ENCODE assay signal across 10 cellular contexts in genomic region chr19:14474827-14475226, GRCh38. TPM values are rescaled to one million over a fixed set of nuclear protein-coding genes. Genes with fewer than 3 reads are reported as not detected.
DNase-seq lines count a peak whose midpoint lies in the region; ATAC-seq and TF ChIP-seq lines count a peak whose summit lies in the region.
"Had no signal": no experiment of that assay in that cellular context is flagged by ENCODE, and none has a peak within 500 bp of the region (broad histone marks: within the 10 kb centered on the region; RNA-seq: fewer than 3 reads in every experiment).

No MANE protein-coding gene starts in this region.

- no peak for DNase-seq in activated CD4-positive, alpha-beta T cell treated with anti-CD3 and anti-CD28 coated beads, Interleukin-2, amount 10 ng/mL, durations not matched to agents 7 days and 5 days
- DNase-seq in activated CD4-positive, alpha-beta T cell treated with anti-CD3 and anti-CD28 coated beads for 1 hour, result no peak
- no peak for DNase-seq in SK-N-SH
- no peak for DNase-seq in fibroblast of villous mesenchyme (ENCODE audit: low read depth)
- DNase-seq in stimulated activated naive B cell treated with anti-CD40 and anti-IgM and Interleukin-4, amounts not matched to agents 10 μg/mL and 1 μg/mL and 100 μg/mL, for 72 hours, result no peak
- DNase-seq in mesenteric fat pad (ENCODE audit: low spot score), result no peak
- DNase-seq: NCI-H526 treated with DMSO at 0.1 percent for 48 hours had no signal

- peaks cover 13% of the 10 kb centered on the region for H3K36me3 Mint-ChIP-seq in activated CD4-positive, alpha-beta T cell treated with anti-CD3 and anti-CD28 coated beads, Interleukin-2, amount 10 ng/mL, durations not matched to agents 7 days and 5 days (ENCODE audit: low read depth)
- peaks cover 27 to 29% of the 10 kb centered on the region in 2 donors for H3K36me3 Mint-ChIP-seq in stimulated activated naive B cell treated with anti-CD40 and anti-IgM and Interleukin-4, amounts not matched to agents 10 μg/mL and 1 μg/mL and 100 μg/mL, for 72 hours

- H3F3A ChIP-seq in SK-N-SH (replicated peaks; ENCODE audit: insufficient read depth), result peaks cover 10% of the 10 kb centered on the region

- POLR2A ChIA-PET in activated CD4-positive, alpha-beta T cell treated with anti-CD3 and anti-CD28 coated beads, Interleukin-2, amount 10 ng/mL, durations not matched to agents 7 days and 5 days (lab: Charles Lee), result no interaction called here
- POLR2A ChIA-PET in SK-N-SH (lab: Yijun Ruan, JAX), result no interaction called here

- H4K20me1 ChIP-seq in SK-N-SH (ENCODE audit: insufficient read depth), result no peaks in the 10 kb centered on the region

- H2AFZ ChIP-seq in SK-N-SH (ENCODE audit: low read depth), result no peak overlapping the region; the same call in 1 of the 2 replicates

- peaks cover 24 to 39% of the 10 kb centered on the region in 2 experiments; a peak in 3 of 4 replicates for H3K4me1 ChIP-seq in SK-N-SH (ENCODE audit: control insufficient read depth in 1 of 2, insufficient read depth in 2 of 2, low read depth in 1 of 2, low read length in 1 of 2)

- peaks cover 30% of the 10 kb centered on the region for H3K4me1 Mint-ChIP-seq in activated CD4-positive, alpha-beta T cell treated with anti-CD3 and anti-CD28 coated beads, Interleukin-2, amount 10 ng/mL, durations not matched to agents 7 days and 5 days
- H3K4me1 Mint-ChIP-seq in stimulated activated naive B cell treated with anti-CD40 and anti-IgM and Interleukin-4, amounts not matched to agents 10 μg/mL and 1 μg/mL and 100 μg/mL, for 72 hours, result peaks cover 28 to 46% of the 10 kb centered on the region in 2 donors

- H3K79me2 ChIP-seq in SK-N-SH (ENCODE audit: insufficient read depth), result no peaks in the 10 kb centered on the region

- no peak overlapping the region for H3K4me3 Mint-ChIP-seq in activated CD4-positive, alpha-beta T cell treated with anti-CD3 and anti-CD28 coated beads, Interleukin-2, amount 10 ng/mL, durations not matched to agents 7 days and 5 days
- H3K4me3 Mint-ChIP-seq in stimulated activated naive B cell treated with anti-CD40 and anti-IgM and Interleukin-4, amounts not matched to agents 10 μg/mL and 1 μg/mL and 100 μg/mL, for 72 hours, result peak overlapping the region; percentile 42 to 52

- no peak for ATAC-seq in stimulated activated naive B cell treated with anti-CD40 and anti-IgM and Interleukin-4, amounts not matched to agents 10 μg/mL and 1 μg/mL and 100 μg/mL, for 72 hours (replicated peaks)
- ATAC-seq in GM21447 (IDR thresholded peaks at IDR 0.05; ENCODE audit: unreplicated experiment) (no peak), HG03025 (IDR thresholded peaks at IDR 0.05; ENCODE audit: low FRiP score, unreplicated experiment) (no peak)

- peak overlapping the region; percentile 81 for H3K4me2 ChIP-seq in SK-N-SH

- TF ChIP-seq EP300 in SK-N-SH (IDR thresholded peaks at IDR 0.05; ENCODE audit: borderline replicate concordance in 1 of 2, low read depth in 1 of 2, low read length in 1 of 2), result no peak

- H3K9me3 ChIP-seq in SK-N-SH, result no peaks in the 10 kb centered on the region

- no peak for TF ChIP-seq RAD21 in SK-N-SH (IDR thresholded peaks at IDR 0.05; ENCODE audit: low read length)

- peak overlapping the region; percentile 39 to 66; a peak in 2 of 4 replicates for H3K27ac ChIP-seq in SK-N-SH (ENCODE audit: low read depth in 2 of 2, low read length in 1 of 2)

- no peaks in the 10 kb centered on the region for H3K9me3 Mint-ChIP-seq in activated CD4-positive, alpha-beta T cell treated with anti-CD3 and anti-CD28 coated beads, Interleukin-2, amount 10 ng/mL, durations not matched to agents 7 days and 5 days
- no peaks in the 10 kb centered on the region for H3K9me3 Mint-ChIP-seq in stimulated activated naive B cell treated with anti-CD40 and anti-IgM and Interleukin-4, amounts not matched to agents 10 μg/mL and 1 μg/mL and 100 μg/mL, for 72 hours

- peak overlapping the region; percentile 31 for H3K27ac Mint-ChIP-seq in activated CD4-positive, alpha-beta T cell treated with anti-CD3 and anti-CD28 coated beads, Interleukin-2, amount 10 ng/mL, durations not matched to agents 7 days and 5 days
- H3K27ac Mint-ChIP-seq in stimulated activated naive B cell treated with anti-CD40 and anti-IgM and Interleukin-4, amounts not matched to agents 10 μg/mL and 1 μg/mL and 100 μg/mL, for 72 hours, result peak overlapping the region; percentile 48

- CTCF ChIA-PET in activated CD4-positive, alpha-beta T cell treated with anti-CD3 and anti-CD28 coated beads, Interleukin-2, amount 10 ng/mL, durations not matched to agents 7 days and 5 days (lab: Charles Lee), result interaction anchor here (0.6 to 1.0 kb wide), 3 partner anchors 11 to 41 kb away, joined by 3 read pairs; no protein-coding TSS in a partner anchor
- CTCF ChIA-PET in SK-N-SH (lab: Yijun Ruan, JAX), result interaction anchor here (1.2 to 1.6 kb wide), 4 partner anchors 9 to 338 kb away, joined by 3 to 8 read pairs (median 4); partner anchors contain the start of gene ASF1B

- peaks cover 4 to 18% of the 10 kb centered on the region in 2 experiments for H3K36me3 ChIP-seq in SK-N-SH (replicated peaks in 1 of 2; ENCODE audit: control insufficient read depth in 1 of 2, insufficient read depth in 2 of 2, low read length in 1 of 2)

- TF ChIP-seq CTCF in SK-N-SH (IDR thresholded peaks at IDR 0.05) (no peak), fibroblast of villous mesenchyme (IDR thresholded peaks at IDR 0.05; ENCODE audit: insufficient read depth, low read depth, low read length) (no peak)

- H3K27me3 ChIP-seq in SK-N-SH (ENCODE audit: insufficient read depth), result no peaks in the 10 kb centered on the region

- peaks cover 16% of the 10 kb centered on the region for H3K27me3 Mint-ChIP-seq in activated CD4-positive, alpha-beta T cell treated with anti-CD3 and anti-CD28 coated beads, Interleukin-2, amount 10 ng/mL, durations not matched to agents 7 days and 5 days
- peaks cover 39 to 53% of the 10 kb centered on the region in 2 donors for H3K27me3 Mint-ChIP-seq in stimulated activated naive B cell treated with anti-CD40 and anti-IgM and Interleukin-4, amounts not matched to agents 10 μg/mL and 1 μg/mL and 100 μg/mL, for 72 hours

- H3K4me3 ChIP-seq in SK-N-SH (ENCODE audit: low read depth in 2 of 2, low read length in 1 of 2) (peak overlapping the region; percentile 33 to 37; a peak in 3 of 4 replicates), fibroblast of villous mesenchyme (ENCODE audit: low read depth, low read length) (peak overlapping the region; percentile 54)

- 48% methylated on average over 10 of the region's 12 CpGs for WGBS in SK-N-SH (ENCODE audit: low lambda C conversion rate)

- peak overlapping the region; percentile 66 for H3K9ac ChIP-seq in SK-N-SH

- no peaks in the 10 kb centered on the region for H3K9me2 ChIP-seq in SK-N-SH

TF ChIP-seq in SK-N-SH, 30 proteins besides CTCF, POLR2A, EP300 and RAD21 (continues in another document):
- TF ChIP-seq NFIC (IDR thresholded peaks at IDR 0.05; ENCODE audit: borderline replicate concordance), result no peak
- TF ChIP-seq ZBTB33 (IDR thresholded peaks at IDR 0.05; ENCODE audit: borderline replicate concordance, low read depth), result no peak

RNA-seq across cellular contexts. Expression of gene PTGER1, which starts 0.3 kb away (rescaled TPM):
- total RNA-seq in activated CD4-positive, alpha-beta T cell treated with anti-CD3 and anti-CD28 coated beads, Interleukin-2, amount 10 ng/mL, durations not matched to agents 7 days and 5 days, result under 1 TPM; 0.19 to 0.27 TPM
- 4.6 and 6.0 TPM in 2 replicates for polyA plus RNA-seq in SK-N-SH (2012; rRNA removed)
- 2.0 and 3.4 TPM in 2 replicates for polyA plus RNA-seq in SK-N-SH (2012; cell fraction: cytosol; rRNA removed)
- 2.4 and 3.9 TPM in 2 replicates for polyA plus RNA-seq in SK-N-SH (2012; cell fraction: nucleus; rRNA removed)
- 2.6 and 3.9 TPM in 2 replicates for total RNA-seq in fibroblast of villous mesenchyme
- 0.55 TPM for total RNA-seq in mesenteric fat pad
- total RNA-seq: A673 had no signal

RNA-seq across cellular contexts. Expression of gene GIPC1, which starts 21.1 kb away (rescaled TPM):
- total RNA-seq in activated CD4-positive, alpha-beta T cell treated with anti-CD3 and anti-CD28 coated beads, Interleukin-2, amount 10 ng/mL, durations not matched to agents 7 days and 5 days, result 10 to 100 TPM; 36.5 to 47.2 TPM
- polyA plus RNA-seq in SK-N-SH (2012; rRNA removed), result 138 and 144 TPM in 2 replicates
- polyA plus RNA-seq in SK-N-SH (2012; cell fraction: cytosol; rRNA removed), result 64.3 and 109 TPM in 2 replicates
- 108 and 111 TPM in 2 replicates for polyA plus RNA-seq in SK-N-SH (2012; cell fraction: nucleus; rRNA removed)
- 155 and 169 TPM in 2 replicates for total RNA-seq in fibroblast of villous mesenchyme
- total RNA-seq in mesenteric fat pad, result 75.7 TPM

RNA-seq across cellular contexts. Expression of gene PKN1, which starts 41.7 kb away (rescaled TPM):
- 100 to 1,000 TPM; 238 to 242 TPM for total RNA-seq in activated CD4-positive, alpha-beta T cell treated with anti-CD3 and anti-CD28 coated beads, Interleukin-2, amount 10 ng/mL, durations not matched to agents 7 days and 5 days
- polyA plus RNA-seq in SK-N-SH (2012; rRNA removed), result 68.0 and 99.6 TPM in 2 replicates
- 43.0 and 58.2 TPM in 2 replicates for polyA plus RNA-seq in SK-N-SH (2012; cell fraction: cytosol; rRNA removed)
- polyA plus RNA-seq in SK-N-SH (2012; cell fraction: nucleus; rRNA removed), result 85.8 and 112 TPM in 2 replicates
- 127 and 207 TPM in 2 replicates for total RNA-seq in fibroblast of villous mesenchyme
- total RNA-seq in mesenteric fat pad, result 142 TPM

RNA-seq across cellular contexts. Expression of gene DNAJB1, which starts 43.4 kb away (rescaled TPM):
- 100 to 1,000 TPM in 1 of 2 experiments, 10 to 100 TPM in 1; 89.7 to 100 TPM for total RNA-seq in activated CD4-positive, alpha-beta T cell treated with anti-CD3 and anti-CD28 coated beads, Interleukin-2, amount 10 ng/mL, durations not matched to agents 7 days and 5 days
- polyA plus RNA-seq in SK-N-SH (2012; rRNA removed), result 95.7 and 103 TPM in 2 replicates
- 95.9 and 110 TPM in 2 replicates for polyA plus RNA-seq in SK-N-SH (2012; cell fraction: cytosol; rRNA removed)
- 65.8 and 66.3 TPM in 2 replicates for polyA plus RNA-seq in SK-N-SH (2012; cell fraction: nucleus; rRNA removed)
- total RNA-seq in fibroblast of villous mesenchyme (78.0 and 99.3 TPM in 2 replicates), mesenteric fat pad (111 TPM)

RNA-seq across cellular contexts. Expression of gene TECR, which starts 54.6 kb away (rescaled TPM):
- total RNA-seq in activated CD4-positive, alpha-beta T cell treated with anti-CD3 and anti-CD28 coated beads, Interleukin-2, amount 10 ng/mL, durations not matched to agents 7 days and 5 days, result 100 to 1,000 TPM; 169 to 190 TPM
- polyA plus RNA-seq in SK-N-SH (2012; rRNA removed), result 87.9 and 110 TPM in 2 replicates
- polyA plus RNA-seq in SK-N-SH (2012; cell fraction: cytosol; rRNA removed), result 32.4 and 57.6 TPM in 2 replicates
- 142 and 144 TPM in 2 replicates for polyA plus RNA-seq in SK-N-SH (2012; cell fraction: nucleus; rRNA removed)
- total RNA-seq in fibroblast of villous mesenchyme (27.4 and 32.0 TPM in 2 replicates), mesenteric fat pad (119 TPM)
